27 cellular contexts compared by ENCODE assay signal in the genomic region with DNA sequence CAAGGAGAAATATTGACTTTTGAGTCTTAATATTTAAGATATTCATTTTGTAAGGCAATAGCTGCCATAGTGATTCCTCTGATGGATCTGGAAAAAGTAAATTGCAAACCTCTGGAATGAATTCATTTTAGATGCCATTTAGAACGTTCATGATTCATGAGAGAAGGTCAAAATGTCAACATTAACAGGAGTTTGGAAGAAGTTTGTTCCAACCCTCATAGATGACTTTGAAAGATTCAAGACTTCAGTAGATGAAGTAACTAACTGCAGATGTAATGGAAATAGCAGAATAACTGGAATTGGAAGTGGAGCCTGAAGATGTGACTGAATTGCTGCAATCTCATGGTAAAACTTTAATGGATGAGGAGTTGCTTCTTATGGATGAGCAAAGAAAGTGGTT.
"Had no signal": no experiment of that assay in that cellular context is flagged by ENCODE, and none has a peak within 500 bp of the region (broad histone marks: within the 10 kb centered on the region; RNA-seq: fewer than 3 reads in every experiment).

No MANE protein-coding gene starts in this region.

- H3K36me3 Mint-ChIP-seq: activated naive CD4-positive, alpha-beta T cell treated with anti-CD3 and anti-CD28 coated beads, Interleukin-2, amount 50 U/mL, for 24 hours; activated naive CD8-positive, alpha-beta T cell treated with anti-CD3 and anti-CD28 coated beads, Interleukin-2, amount 10 ng/mL, durations not matched to agents 7 days and 5 days had no signal

- H3K4me3 Mint-ChIP-seq: activated CD4-positive, alpha-beta T cell treated with anti-CD3 and anti-CD28 coated beads, Interleukin-2, amount 10 ng/mL, durations not matched to agents 24 days and 14 days; activated CD8-positive, alpha-beta T cell treated with anti-CD3 and anti-CD28 coated beads for 36 hours; activated naive CD4-positive, alpha-beta T cell treated with anti-CD3 and anti-CD28 coated beads, Interleukin-2, amount 50 U/mL, for 24 hours; activated naive CD8-positive, alpha-beta T cell treated with anti-CD3 and anti-CD28 coated beads, Interleukin-2, amount 10 ng/mL, durations not matched to agents 7 days and 5 days; activated T-cell treated with anti-CD3 and anti-CD28 coated beads, Interleukin-2, amount 50 U/mL, for 72 hours; activated T-helper 17 cell treated with anti-CD3 and anti-CD28 coated beads, Interleukin-2, amount 50 U/mL, for 72 hours; T-helper 1 cell treated with Interleukin-12 subunit alpha and Interleukin-12 subunit beta and Interleukin-4 antibody, amounts not matched to agents 30 μg/mL and 1 μg/mL, for 36 hours; T-helper 2 cell treated with Interferon-gamma antibody and Interleukin-4, amounts not matched to agents 5 μg/mL and 100 μg/mL, for 36 hours had no signal

- H3K4me3 ChIP-seq: adrenal gland, body of pancreas, breast epithelium, PC-9 had no signal

- H3K27me3 Mint-ChIP-seq: activated CD4-positive, alpha-beta T cell treated with anti-CD3 and anti-CD28 coated beads, Interleukin-2, amount 10 ng/mL, durations not matched to agents 24 days and 14 days; activated CD8-positive, alpha-beta T cell treated with anti-CD3 and anti-CD28 coated beads for 36 hours; activated naive CD4-positive, alpha-beta T cell treated with anti-CD3 and anti-CD28 coated beads, Interleukin-2, amount 50 U/mL, for 24 hours had no signal

- H3K9me3 Mint-ChIP-seq: activated CD4-positive, alpha-beta T cell treated with anti-CD3 and anti-CD28 coated beads, Interleukin-2, amount 10 ng/mL, durations not matched to agents 24 days and 14 days; activated naive CD8-positive, alpha-beta T cell treated with anti-CD3 and anti-CD28 coated beads, Interleukin-2, amount 10 ng/mL, durations not matched to agents 7 days and 5 days; T-helper 2 cell treated with Interferon-gamma antibody and Interleukin-4, amounts not matched to agents 5 μg/mL and 100 μg/mL, for 36 hours had no signal

- H3K27ac Mint-ChIP-seq: activated CD4-positive, alpha-beta T cell treated with anti-CD3 and anti-CD28 coated beads, Interleukin-2, amount 10 ng/mL, durations not matched to agents 24 days and 14 days; activated CD8-positive, alpha-beta T cell treated with anti-CD3 and anti-CD28 coated beads for 36 hours; activated naive CD4-positive, alpha-beta T cell treated with anti-CD3 and anti-CD28 coated beads, Interleukin-2, amount 50 U/mL, for 24 hours; activated naive CD8-positive, alpha-beta T cell treated with anti-CD3 and anti-CD28 coated beads, Interleukin-2, amount 10 ng/mL, durations not matched to agents 7 days and 5 days; activated T-cell treated with anti-CD3 and anti-CD28 coated beads, Interleukin-2, amount 50 U/mL, for 72 hours; activated T-helper 17 cell treated with anti-CD3 and anti-CD28 coated beads, Interleukin-2, amount 50 U/mL, for 72 hours; T-helper 1 cell treated with Interleukin-12 subunit alpha and Interleukin-12 subunit beta and Interleukin-4 antibody, amounts not matched to agents 30 μg/mL and 1 μg/mL, for 36 hours; T-helper 2 cell treated with Interferon-gamma antibody and Interleukin-4, amounts not matched to agents 5 μg/mL and 100 μg/mL, for 36 hours had no signal

- ATAC-seq: activated CD8-positive, alpha-beta T cell treated with anti-CD3 and anti-CD28 coated beads for 36 hours; activated T-cell treated with anti-CD3 and anti-CD28 coated beads, Interleukin-2, amount 50 U/mL, for 72 hours; activated T-helper 17 cell treated with anti-CD3 and anti-CD28 coated beads, Interleukin-2, amount 50 U/mL, for 72 hours; body of pancreas; Right ventricle myocardium inferior had no signal

- H3K4me1 Mint-ChIP-seq: activated CD4-positive, alpha-beta T cell treated with anti-CD3 and anti-CD28 coated beads, Interleukin-2, amount 10 ng/mL, durations not matched to agents 24 days and 14 days; activated naive CD4-positive, alpha-beta T cell treated with anti-CD3 and anti-CD28 coated beads, Interleukin-2, amount 50 U/mL, for 24 hours; activated naive CD8-positive, alpha-beta T cell treated with anti-CD3 and anti-CD28 coated beads, Interleukin-2, amount 10 ng/mL, durations not matched to agents 7 days and 5 days; activated T-helper 17 cell treated with anti-CD3 and anti-CD28 coated beads, Interleukin-2, amount 50 U/mL, for 72 hours had no signal

- DNase-seq: activated CD4-positive, alpha-beta T cell treated with anti-CD3 and anti-CD28 coated beads, Interleukin-2, amount 10 ng/mL, durations not matched to agents 24 days and 14 days; activated CD4-positive, alpha-beta T cell treated with anti-CD3 and anti-CD28 coated beads, Interleukin-2, amount 50 U/mL, for 4 hours; activated CD8-positive, alpha-beta T cell treated with anti-CD3 and anti-CD28 coated beads for 36 hours; activated effector memory CD4-positive, alpha-beta T cell treated with anti-CD3 and anti-CD28 coated beads, Interleukin-2, amount 50 U/mL, for 16 hours; activated naive CD4-positive, alpha-beta T cell treated with Interleukin-2 at 50 U/mL for 16 hours; activated naive CD8-positive, alpha-beta T cell treated with anti-CD3 and anti-CD28 coated beads, Interleukin-2, amount 10 ng/mL, durations not matched to agents 7 days and 5 days; activated T-cell treated with anti-CD3 and anti-CD28 coated beads, Interleukin-2, amount 50 U/mL, for 1 hour; activated T-cell treated with anti-CD3 and anti-CD28 coated beads, Interleukin-2, amount 50 U/mL, for 72 hours; adrenal gland; body of pancreas; MM.1S; MV-4-11; NCI-H1092; NCI-H1436 treated with DMSO at 0.1 percent for 48 hours; NCI-H1694 treated with DMSO at 0.1 percent for 48 hours; NCI-H2029; NCI-H345; NCI-H510A; NCI-H526; NCI-H748 treated with DMSO at 0.1 percent for 48 hours; PC-9 had no signal
